ENCODE assay signal across 8 cellular contexts in genomic region chr17:18319604-18320256, GRCh38. TPM values are rescaled to one million over a fixed set of nuclear protein-coding genes. Genes with fewer than 3 reads are reported as not detected.
A peak's percentile ranks its signal among the peaks of the same experiment; 100 is the strongest.
DNase-seq lines count a peak whose midpoint lies in the region; ATAC-seq and TF ChIP-seq lines count a peak whose summit lies in the region.

No MANE protein-coding gene starts in this region.

- no peak for TF ChIP-seq POLR2A in breast epithelium (IDR thresholded peaks at IDR 0.05)

- peaks cover 29% of the 10 kb centered on the region for H3K36me3 ChIP-seq in right atrium auricular region
- peaks cover 11% of the 10 kb centered on the region for H3K36me3 ChIP-seq in breast epithelium
- peaks cover 3 to 17% (median 8%) of the 10 kb centered on the region in 4 donors for H3K36me3 ChIP-seq in liver (ENCODE audit: control insufficient read depth in 4 of 4, insufficient read depth in 3 of 4, low read depth in 1 of 4, low read length in 3 of 4)

- ATAC-seq in Right ventricle myocardium superior (ENCODE audit: poor library complexity) (peak; percentile 22), GM18907 (IDR thresholded peaks at IDR 0.05; ENCODE audit: unreplicated experiment) (no peak), GM19452 (IDR thresholded peaks at IDR 0.05; ENCODE audit: unreplicated experiment) (no peak)

- intact Hi-C loops in Right ventricle myocardium superior (cut with DNase I) (no loop called here), breast epithelium (cut with DNase I; ENCODE audit: low total_unique reads) (no loop called here)

- H3K4me1 ChIP-seq in right atrium auricular region (peaks cover 0 to 61% of the 10 kb centered on the region in 2 donors), breast epithelium (peaks cover 18 to 54% of the 10 kb centered on the region in 2 donors), liver (ENCODE audit: control insufficient read depth in 4 of 4, insufficient read depth in 4 of 4, low read length in 3 of 4) (peaks cover 6 to 52% (median 36%) of the 10 kb centered on the region in 4 donors)

- no peak overlapping the region for H3K4me3 ChIP-seq in right atrium auricular region
- peak overlapping the region in 1 of 3 donors; percentile 94 for H3K4me3 ChIP-seq in breast epithelium
- no peak overlapping the region for H3K4me3 ChIP-seq in liver (ENCODE audit: low read depth in 1 of 3, low read length in 3 of 3)

- no peak overlapping the region for H3K27ac ChIP-seq in right atrium auricular region
- no peak overlapping the region for H3K27ac ChIP-seq in breast epithelium
- H3K27ac ChIP-seq in liver (ENCODE audit: low read depth in 1 of 2, low read length in 2 of 2) = no peak overlapping the region

- DNase-seq in Right ventricle myocardium superior (no peak), right atrium auricular region (ENCODE audit: low spot score) (no peak), NCI-H446 treated with DMSO at 0.1 percent for 48 hours (lab: John Stamatoyannopoulos, UW) (peak; percentile 1), breast epithelium (ENCODE audit: low spot score in 2 of 2) (no peak)
- DNase-seq in activated CD4-positive, alpha-beta T cell treated with anti-CD3 and anti-CD28 coated beads for 4 hours = no peak

- TF ChIP-seq CTCF in right atrium auricular region (IDR thresholded peaks at IDR 0.05) (peak in 1 of 2 donors; percentile 50), breast epithelium (IDR thresholded peaks at IDR 0.05) (peak in 2 of 3 donors; percentile 47 to 49), liver (IDR thresholded peaks at IDR 0.05; ENCODE audit: low read depth, low read length, missing input control) (peak; percentile 38)

- H3K9me3 ChIP-seq in right atrium auricular region (no peaks in the 10 kb centered on the region), breast epithelium (no peaks in the 10 kb centered on the region), liver (ENCODE audit: control insufficient read depth in 4 of 4, low read length in 3 of 4) (no peaks in the 10 kb centered on the region)

- 70% methylated on average over 13 of the region's 13 CpGs for WGBS in liver

- no peak overlapping the region for H3K9ac ChIP-seq in liver (ENCODE audit: low read depth in 1 of 2, low read length in 2 of 2)

- H3K27me3 ChIP-seq in right atrium auricular region (no peaks in the 10 kb centered on the region), breast epithelium (no peaks in the 10 kb centered on the region), liver (ENCODE audit: control insufficient read depth in 4 of 4, insufficient read depth in 4 of 4, low read length in 3 of 4) (no peaks in the 10 kb centered on the region)

- peak; percentile 69 to 77 for TF ChIP-seq RAD21 in liver (IDR thresholded peaks at IDR 0.05)

TF ChIP-seq in liver, 16 proteins besides CTCF, POLR2A, EP300 and RAD21:
- TF ChIP-seq GABPA (IDR thresholded peaks at IDR 0.05 in 1 of 2, conservative IDR thresholded peaks at IDR 0.05 in 1 of 2) (no peak), FOXA2 (IDR thresholded peaks at IDR 0.05) (no peak), EGR1 (IDR thresholded peaks at IDR 0.05; ENCODE audit: low read depth in 2 of 2) (no peak), ZBTB33 (IDR thresholded peaks at IDR 0.05) (no peak)
- TF ChIP-seq, protein P1, sequence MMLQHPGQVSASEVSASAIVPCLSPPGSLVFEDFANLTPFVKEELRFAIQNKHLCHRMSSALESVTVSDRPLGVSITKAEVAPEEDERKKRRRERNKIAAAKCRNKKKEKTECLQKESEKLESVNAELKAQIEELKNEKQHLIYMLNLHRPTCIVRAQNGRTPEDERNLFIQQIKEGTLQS (IDR thresholded peaks at IDR 0.05) = no peak
- TF ChIP-seq, protein P2, sequence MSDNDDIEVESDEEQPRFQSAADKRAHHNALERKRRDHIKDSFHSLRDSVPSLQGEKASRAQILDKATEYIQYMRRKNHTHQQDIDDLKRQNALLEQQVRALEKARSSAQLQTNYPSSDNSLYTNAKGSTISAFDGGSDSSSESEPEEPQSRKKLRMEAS (IDR thresholded peaks at IDR 0.05) = no peak

RNA-seq across cellular contexts. Expression of gene SMCR8, which starts 4.6 kb away (rescaled TPM):
- total RNA-seq in Right ventricle myocardium superior (11.5 TPM), right atrium auricular region (10 to 100 TPM; 11.1 to 11.4 TPM), breast epithelium (10 to 100 TPM; 16.4 to 20.9 (median 16.8) TPM), liver (1 to 10 TPM; 9.0 to 9.7 TPM)
- 1 to 10 TPM in 1 of 2 donors, under 1 TPM in 1; 0.76 to 3.2 TPM for polyA plus RNA-seq in liver

RNA-seq across cellular contexts. Expression of gene TOP3A, which starts 4.9 kb away (rescaled TPM):
- 8.1 TPM for total RNA-seq in Right ventricle myocardium superior
- total RNA-seq in right atrium auricular region = 10 to 100 TPM; 12.6 to 18.8 TPM
- total RNA-seq in breast epithelium = 10 to 100 TPM; 25.9 to 46.5 (median 30.1) TPM
- 10 to 100 TPM; 18.3 to 37.5 TPM for total RNA-seq in liver
- polyA plus RNA-seq in liver = 10 to 100 TPM in 1 of 2 donors, 1 to 10 TPM in 1; 6.6 to 10.2 TPM

RNA-seq across cellular contexts. Expression of gene SHMT1, which starts 43.6 kb away (rescaled TPM):
- total RNA-seq in Right ventricle myocardium superior (10.0 TPM), right atrium auricular region (1 to 10 TPM; 5.1 to 8.5 TPM), breast epithelium (100 to 1,000 TPM in 1 of 3 donors, 10 to 100 TPM in 2; 38.3 to 144 (median 47.1) TPM), liver (100 to 1,000 TPM in 1 of 2 donors, 10 to 100 TPM in 1; 39.6 to 307 TPM)
- 100 to 1,000 TPM; 343 to 360 TPM for polyA plus RNA-seq in liver

RNA-seq across cellular contexts. Expression of gene EVPLL, which starts 57.8 kb away (rescaled TPM):
- total RNA-seq in Right ventricle myocardium superior (not detected), right atrium auricular region (not detected), breast epithelium (under 1 TPM in 2 of 3 donors, not detected in 1; 0.32 to 0.73 TPM), liver (1 to 10 TPM in 1 of 2 donors, not detected in 1; 1.0 TPM)
- polyA plus RNA-seq in liver = 1 to 10 TPM in 1 of 2 donors, under 1 TPM in 1; 0.44 to 1.0 TPM

RNA-seq across cellular contexts. Expression of gene MIEF2, which starts 59.3 kb away (rescaled TPM):
- total RNA-seq in Right ventricle myocardium superior (32.7 TPM), right atrium auricular region (10 to 100 TPM; 14.1 to 20.2 TPM), breast epithelium (10 to 100 TPM in 2 of 3 donors, 1 to 10 TPM in 1; 9.8 to 29.6 (median 19.0) TPM), liver (10 to 100 TPM in 1 of 2 donors, 1 to 10 TPM in 1; 7.4 to 11.1 TPM)
- 1 to 10 TPM; 4.1 to 5.8 TPM for polyA plus RNA-seq in liver
